In the genomic region with DNA sequence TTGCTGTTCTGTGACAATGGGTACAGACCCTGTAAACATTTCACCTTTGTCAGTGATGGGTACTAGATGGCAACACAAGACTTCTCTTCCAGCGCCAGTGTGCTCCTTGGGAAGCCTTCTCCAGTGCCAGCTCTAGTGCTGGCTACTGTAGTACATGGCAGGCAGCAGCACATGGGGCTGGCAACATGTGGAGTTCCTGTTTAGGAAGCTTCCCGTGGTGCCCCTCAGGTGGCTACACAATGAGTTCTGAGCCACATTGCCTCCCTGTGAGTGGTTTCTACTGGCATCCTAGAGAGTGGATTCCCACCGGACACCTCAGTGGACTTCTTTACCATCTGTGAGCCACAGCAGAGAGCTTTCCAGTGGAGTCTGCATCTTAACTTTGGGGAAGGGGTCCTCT, we compare ENCODE assay signal across 9 cellular contexts.
"Had no signal": no experiment of that assay in that cellular context is flagged by ENCODE, and none has a peak within 500 bp of the region (broad histone marks: within the 10 kb centered on the region; RNA-seq: fewer than 3 reads in every experiment).

No MANE protein-coding gene starts in this region.

- H3K4me1 Mint-ChIP-seq: GM23338 had no signal

- H3K4me3 Mint-ChIP-seq: GM23338, H9, HFFc6 had no signal

- H3K9me3 ChIP-seq: HAP-1 had no signal

- H3K4me3 ChIP-seq: GM23248, GM23338, HAP-1 had no signal

- DNase-seq: GM23248, GOT3, H7, H9, HCEC 1CT, HFFc6 had no signal

- H3K27ac Mint-ChIP-seq: GM23338, H9, HFFc6 had no signal

- H3K36me3 ChIP-seq: HAP-1 had no signal

- ATAC-seq: GM23338, HCT116 had no signal

- H2AFZ ChIP-seq: GM23248, GM23338 had no signal

- H3K4me2 ChIP-seq: GM23338 had no signal

- H3K27ac ChIP-seq: GM23248 had no signal

- H3K4me1 ChIP-seq: HAP-1 had no signal

- H3K9ac ChIP-seq: GM23248 had no signal
